29 cellular contexts compared by ENCODE assay signal in genomic region chr3:108804437-108804836, GRCh38. TPM values are rescaled to one million over a fixed set of nuclear protein-coding genes. Genes with fewer than 3 reads are reported as not detected.
DNase-seq lines count a peak whose midpoint lies in the region; ATAC-seq and TF ChIP-seq lines count a peak whose summit lies in the region.
"Had no signal": no experiment of that assay in that cellular context is flagged by ENCODE, and none has a peak within 500 bp of the region (broad histone marks: within the 10 kb centered on the region; RNA-seq: fewer than 3 reads in every experiment).

No MANE protein-coding gene starts in this region.

- H3K4me1 Mint-ChIP-seq in activated naive CD4-positive, alpha-beta T cell treated with anti-CD3 and anti-CD28 coated beads, Interleukin-2, amount 10 ng/mL, durations not matched to agents 7 days and 5 days, result peaks cover 32% of the 10 kb centered on the region

- H3K4me3 ChIP-seq in retinal pigment epithelial cell (ENCODE audit: low read length), result no peak overlapping the region
- no peak overlapping the region for H3K4me3 ChIP-seq in left ventricle myocardium inferior
- H3K4me3 ChIP-seq: BLaER1 treated with 17β-estradiol and CSF1 and Interleukin-3, amounts not matched to agents 10 nM and 100 nM; spleen; testis had no signal

- no peaks in the 10 kb centered on the region for H3K36me3 ChIP-seq in left ventricle myocardium inferior
- H3K36me3 ChIP-seq: BLaER1 treated with 17β-estradiol and CSF1 and Interleukin-3, amounts not matched to agents 10 nM and 100 nM; spleen had no signal

- H3K27ac ChIP-seq in left ventricle myocardium inferior (replicated peaks), result no peak overlapping the region
- H3K27ac ChIP-seq: BLaER1 treated with 17β-estradiol and CSF1 and Interleukin-3, amounts not matched to agents 10 nM and 100 nM; testis had no signal

- TF ChIP-seq CTCF in retinal pigment epithelial cell (conservative IDR thresholded peaks at IDR 0.05; ENCODE audit: low read depth, low read length) (no peak), left ventricle myocardium inferior (IDR thresholded peaks at IDR 0.05; ENCODE audit: borderline replicate concordance) (no peak)

- CTCF ChIA-PET in activated naive CD4-positive, alpha-beta T cell treated with anti-CD3 and anti-CD28 coated beads, Interleukin-2, amount 10 ng/mL, durations not matched to agents 7 days and 5 days (lab: Charles Lee), result interaction anchor here (0.7 to 0.9 kb wide), 2 partner anchors 9 to 36 kb away, joined by 3 read pairs; no protein-coding TSS in a partner anchor

- peaks cover 6% of the 10 kb centered on the region for H3K36me3 Mint-ChIP-seq in activated naive CD4-positive, alpha-beta T cell treated with anti-CD3 and anti-CD28 coated beads, Interleukin-2, amount 10 ng/mL, durations not matched to agents 7 days and 5 days

- peak overlapping the region; percentile 89 for H3K27ac Mint-ChIP-seq in activated naive CD4-positive, alpha-beta T cell treated with anti-CD3 and anti-CD28 coated beads, Interleukin-2, amount 10 ng/mL, durations not matched to agents 7 days and 5 days
- H3K27ac Mint-ChIP-seq: activated T-helper 1 cell treated with anti-CD3 and anti-CD28 coated beads, Interleukin-12 subunit alpha, Interleukin-12 subunit beta, Interleukin-2, Interleukin-4 antibody, amounts not matched to agents 30 ng/mL and 10 ng/mL and 1 ng/mL, durations not matched to agents 14 hours and 24 hours and 36 hours had no signal

- no peak for ATAC-seq in HG02870 (IDR thresholded peaks at IDR 0.05; ENCODE audit: unreplicated experiment)
- ATAC-seq: activated CD4-positive, alpha-beta T cell treated with anti-CD3 and anti-CD28 coated beads for 36 hours; right cardiac atrium had no signal

- intact Hi-C loops in left ventricle myocardium inferior (cut with micrococcal nuclease), result no loop called here

- peaks cover 9% of the 10 kb centered on the region for H3K9me3 Mint-ChIP-seq in activated naive CD4-positive, alpha-beta T cell treated with anti-CD3 and anti-CD28 coated beads, Interleukin-2, amount 10 ng/mL, durations not matched to agents 7 days and 5 days

- DNase-seq in activated naive CD4-positive, alpha-beta T cell treated with anti-CD3 and anti-CD28 coated beads, Interleukin-2, amount 10 ng/mL, durations not matched to agents 7 days and 5 days, result no peak
- no peak for DNase-seq in activated naive CD4-positive, alpha-beta T cell treated with anti-CD3 and anti-CD28 coated beads, Interleukin-2, amount 50 U/mL, for 16 hours
- peak; percentile 2 for DNase-seq in RKO (ENCODE audit: low spot score)
- DNase-seq in iPS-NIHi11 (ENCODE audit: low spot score), result peak; percentile 11
- DNase-seq in retinal pigment epithelial cell (ENCODE audit: low read depth), result peak; percentile 38
- DNase-seq in left ventricle myocardium inferior, result no peak
- no peak for DNase-seq in GM19240 (ENCODE audit: insufficient read length, low spot score)
- DNase-seq: activated CD4-positive, alpha-beta T cell treated with anti-CD3 and anti-CD28 coated beads for 36 hours; dermis blood vessel endothelial cell; EL; kidney; NCI-H1105 treated with DMSO at 0.1 percent for 48 hours; NCI-H2029 treated with DMSO at 0.1 percent for 48 hours; NCI-H446; NK-92 treated with Interleukin-12 subunit alpha and Interleukin-12 subunit beta, amount 100 ng/mL, for 24 hours; right cardiac atrium; spleen; stimulated activated CD4-positive, alpha-beta T cell treated with anti-CD3 and anti-CD28 coated beads, Interleukin-4, amount 100 ng/mL, for 24 hours; stimulated activated naive CD4-positive, alpha-beta T cell treated with Interleukin-2 at 50 U/mL for 16 hours; testis had no signal

- no peaks in the 10 kb centered on the region for H3K4me1 ChIP-seq in left ventricle myocardium inferior
- H3K4me1 ChIP-seq: testis had no signal

- H3K9me3 ChIP-seq in left ventricle myocardium inferior (replicated peaks), result no peaks in the 10 kb centered on the region
- H3K9me3 ChIP-seq: BLaER1 treated with 17β-estradiol and CSF1 and Interleukin-3, amounts not matched to agents 10 nM and 100 nM; testis had no signal

- no peak overlapping the region for H3K4me3 Mint-ChIP-seq in activated naive CD4-positive, alpha-beta T cell treated with anti-CD3 and anti-CD28 coated beads, Interleukin-2, amount 10 ng/mL, durations not matched to agents 7 days and 5 days
- H3K4me3 Mint-ChIP-seq: activated CD4-positive, alpha-beta T cell treated with anti-CD3 and anti-CD28 coated beads for 36 hours; activated naive CD4-positive, alpha-beta T cell treated with anti-CD3 and anti-CD28 coated beads, Interleukin-2, amount 50 U/mL, for 24 hours; activated T-helper 1 cell treated with anti-CD3 and anti-CD28 coated beads, Interleukin-12 subunit alpha, Interleukin-12 subunit beta, Interleukin-2, Interleukin-4 antibody, amounts not matched to agents 30 ng/mL and 10 ng/mL and 1 ng/mL, durations not matched to agents 14 hours and 24 hours and 36 hours had no signal

- H3K27me3 ChIP-seq in left ventricle myocardium inferior (ENCODE audit: low read depth), result no peaks in the 10 kb centered on the region
- H3K27me3 ChIP-seq: BLaER1 treated with 17β-estradiol and CSF1 and Interleukin-3, amounts not matched to agents 10 nM and 100 nM; spleen; testis had no signal

- H3K27me3 Mint-ChIP-seq in activated naive CD4-positive, alpha-beta T cell treated with anti-CD3 and anti-CD28 coated beads, Interleukin-2, amount 10 ng/mL, durations not matched to agents 7 days and 5 days, result peaks cover 3% of the 10 kb centered on the region
- H3K27me3 Mint-ChIP-seq: activated CD4-positive, alpha-beta T cell treated with anti-CD3 and anti-CD28 coated beads for 36 hours; activated naive CD4-positive, alpha-beta T cell treated with anti-CD3 and anti-CD28 coated beads, Interleukin-2, amount 50 U/mL, for 24 hours had no signal

RNA-seq across cellular contexts. Expression of gene TRAT1, which starts 18.1 kb away (rescaled TPM):
- total RNA-seq in left ventricle myocardium inferior, result not detected
- total RNA-seq: dermis blood vessel endothelial cell, glomerular endothelial cell, mesenteric fat pad, osteocyte had no signal

RNA-seq across cellular contexts. Expression of gene RETNLB, which starts 47.2 kb away (rescaled TPM):
- not detected for total RNA-seq in left ventricle myocardium inferior
- total RNA-seq: activated CD4-positive, alpha-beta T cell treated with anti-CD3 and anti-CD28 coated beads for 36 hours; activated T-helper 1 cell treated with anti-CD3 and anti-CD28 coated beads, Interleukin-12 subunit alpha, Interleukin-12 subunit beta, Interleukin-2, Interleukin-4 antibody, amounts not matched to agents 30 ng/mL and 10 ng/mL and 1 ng/mL, durations not matched to agents 14 hours and 24 hours and 36 hours; cardiac septum; dermis blood vessel endothelial cell; glomerular endothelial cell; kidney; mesenteric fat pad; osteocyte; right cardiac atrium; spleen; T-helper 1 cell treated with Interleukin-12 subunit alpha and Interleukin-12 subunit beta and Interleukin-4 antibody, amounts not matched to agents 30 ng/mL and 1 ng/mL, for 36 hours; testis had no signal

Comparison
In these comparisons a context has a peak if more than half of its experiments do, and no peak if none do; other contexts are left out.
1. DNase-seq: peak in RKO (single experiment), iPS-NIHi11 (single experiment) and retinal pigment epithelial cell (single experiment); none in activated naive CD4-positive, alpha-beta T cell treated with anti-CD3 and anti-CD28 coated beads, Interleukin-2, amount 10 ng/mL, durations not matched to agents 7 days and 5 days (single experiment), activated naive CD4-positive, alpha-beta T cell treated with anti-CD3 and anti-CD28 coated beads, Interleukin-2, amount 50 U/mL, for 16 hours (single experiment), left ventricle myocardium inferior (single experiment) and GM19240 (single experiment).